18 cellular contexts compared by ENCODE assay signal in genomic region chr1:246789454-246790339, GRCh38.
A peak's percentile ranks its signal among the peaks of the same experiment; 100 is the strongest.
DNase-seq lines count a peak whose midpoint lies in the region; ATAC-seq and TF ChIP-seq lines count a peak whose summit lies in the region.
"Had no signal": no experiment of that assay in that cellular context is flagged by ENCODE, and none has a peak within 500 bp of the region (broad histone marks: within the 10 kb centered on the region; RNA-seq: fewer than 3 reads in every experiment).

No MANE protein-coding gene starts in this region.

- peaks cover 17% of the 10 kb centered on the region; the same call in 1 of the 2 replicates for H3K4me1 ChIP-seq in iPS-20b (ENCODE audit: insufficient read depth, low read length)
- H3K4me1 ChIP-seq: HAP-1 had no signal

- peak overlapping the region; percentile 41; the same call in 1 of the 2 replicates for H3K4me3 Mint-ChIP-seq in WTC11
- H3K4me3 Mint-ChIP-seq: activated CD4-positive, alpha-beta T cell treated with anti-CD3 and anti-CD28 coated beads, Interleukin-2, amount 10 ng/mL, durations not matched to agents 24 days and 14 days; activated naive CD4-positive, alpha-beta T cell treated with anti-CD3 and anti-CD28 coated beads, Interleukin-2, amount 10 ng/mL, durations not matched to agents 7 days and 5 days; brain had no signal

- no peak overlapping the region for H3K27ac ChIP-seq in iPS-20b (ENCODE audit: low read length)
- H3K27ac ChIP-seq: right lobe of liver had no signal

- no peak overlapping the region; the same call in 1 of the 2 replicates for H3K27ac Mint-ChIP-seq in WTC11
- H3K27ac Mint-ChIP-seq: activated CD4-positive, alpha-beta T cell treated with anti-CD3 and anti-CD28 coated beads, Interleukin-2, amount 10 ng/mL, durations not matched to agents 24 days and 14 days; activated naive CD4-positive, alpha-beta T cell treated with anti-CD3 and anti-CD28 coated beads, Interleukin-2, amount 10 ng/mL, durations not matched to agents 7 days and 5 days had no signal

- no peaks in the 10 kb centered on the region for H3K27me3 ChIP-seq in iPS-20b (ENCODE audit: insufficient read depth, low read length)
- H3K27me3 ChIP-seq: right lobe of liver had no signal

- intact Hi-C loops in posterior vena cava (cut with DNase I) = no loop called here

- TF ChIP-seq CTCF in WTC11 (IDR thresholded peaks at IDR 0.05) = no peak

- DNase-seq in D341Med (ENCODE audit: low spot score) (peak; percentile 25), WTC11 (ENCODE audit: low spot score) (no peak), posterior vena cava (ENCODE audit: low spot score) (peak; percentile 64), SIG-M5 (lab: John Stamatoyannopoulos, UW) (no peak), NCI-H526 treated with DMSO at 0.1 percent for 48 hours (lab: John Stamatoyannopoulos, UW) (no peak)
- DNase-seq: activated CD4-positive, alpha-beta T cell treated with anti-CD3 and anti-CD28 coated beads, Interleukin-2, amount 10 ng/mL, durations not matched to agents 24 days and 14 days; activated naive CD4-positive, alpha-beta T cell treated with anti-CD3 and anti-CD28 coated beads, Interleukin-2, amount 10 ng/mL, durations not matched to agents 7 days and 5 days; Kasumi-1; mammary epithelial cell; NCI-H1105 treated with DMSO at 0.1 percent for 48 hours; NCI-H2171; stimulated activated CD4-positive, alpha-beta T cell treated with anti-CD3 and anti-CD28 coated beads, Interleukin-1b, Interleukin-23, amount 100 ng/mL, for 48 hours had no signal

- POLR2A ChIA-PET in WTC11 (lab: Charles Lee) = no interaction called here

- no peaks in the 10 kb centered on the region for H3K9me3 Mint-ChIP-seq in WTC11
- H3K9me3 Mint-ChIP-seq: activated CD4-positive, alpha-beta T cell treated with anti-CD3 and anti-CD28 coated beads, Interleukin-2, amount 10 ng/mL, durations not matched to agents 24 days and 14 days had no signal

- H3K4me1 Mint-ChIP-seq in WTC11 = peaks cover 40% of the 10 kb centered on the region

- peak overlapping the region; percentile 8; the same call in 1 of the 2 replicates for H3K4me3 ChIP-seq in iPS-20b (ENCODE audit: low read length)
- H3K4me3 ChIP-seq: HAP-1 had no signal

- no peaks in the 10 kb centered on the region for H3K9me3 ChIP-seq in iPS-20b (ENCODE audit: insufficient read depth, low read depth, low read length)
- H3K9me3 ChIP-seq: HAP-1, right lobe of liver had no signal

- ATAC-seq in WTC11 (peak; percentile 25), GM19351 (IDR thresholded peaks at IDR 0.05; ENCODE audit: unreplicated experiment) (no peak), HG02970 (IDR thresholded peaks at IDR 0.05; ENCODE audit: low FRiP score, unreplicated experiment) (no peak)

- CTCF ChIA-PET in WTC11 (lab: Charles Lee) = no interaction called here

- peaks cover 7% of the 10 kb centered on the region; the same call in 1 of the 2 replicates for H3K27me3 Mint-ChIP-seq in WTC11 (ENCODE audit: low read depth)
- H3K27me3 Mint-ChIP-seq: activated CD4-positive, alpha-beta T cell treated with anti-CD3 and anti-CD28 coated beads, Interleukin-2, amount 10 ng/mL, durations not matched to agents 24 days and 14 days had no signal

- no peaks in the 10 kb centered on the region for H3K36me3 Mint-ChIP-seq in WTC11
- H3K36me3 Mint-ChIP-seq: activated naive CD4-positive, alpha-beta T cell treated with anti-CD3 and anti-CD28 coated beads, Interleukin-2, amount 10 ng/mL, durations not matched to agents 7 days and 5 days; brain had no signal

- no peaks in the 10 kb centered on the region for H3K36me3 ChIP-seq in iPS-20b (ENCODE audit: insufficient read depth, low read depth, low read length)
- H3K36me3 ChIP-seq: HAP-1, right lobe of liver had no signal

- H3K9ac ChIP-seq in iPS-20b (ENCODE audit: low read depth, low read length) = no peak overlapping the region

TF ChIP-seq in WTC11, 78 proteins besides CTCF, POLR2A, EP300 and RAD21:
- no peak for TF ChIP-seq MLX (CRISPR knock-in tag; IDR thresholded peaks at IDR 0.05)

Comparison
In these comparisons a context has a peak if more than half of its experiments do, and no peak if none do; other contexts are left out.
1. DNase-seq: peak in D341Med (single experiment) and posterior vena cava (single experiment); none in WTC11 (single experiment), SIG-M5 (single experiment) and NCI-H526 treated with DMSO at 0.1 percent for 48 hours (single experiment).